8 cellular contexts compared by ENCODE assay signal in the genomic region with DNA sequence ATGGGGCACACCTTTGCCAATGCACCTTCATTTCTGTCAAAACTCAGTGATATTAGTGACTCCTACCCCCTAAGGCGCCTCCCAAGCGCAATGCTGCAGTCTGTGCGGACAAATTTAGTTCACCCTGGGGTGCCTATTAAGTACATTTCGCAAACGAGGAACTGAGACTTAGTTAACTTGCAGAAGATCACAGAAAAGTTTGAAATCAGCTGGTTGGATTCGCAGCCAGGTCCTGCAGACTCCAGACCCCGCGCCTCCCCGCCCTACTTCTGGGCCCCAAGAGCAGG. TPM values are rescaled to one million over a fixed set of nuclear protein-coding genes. Genes with fewer than 3 reads are reported as not detected.
DNase-seq lines count a peak whose midpoint lies in the region; ATAC-seq and TF ChIP-seq lines count a peak whose summit lies in the region.

No MANE protein-coding gene starts in this region.

- TF ChIP-seq CTCF in right atrium auricular region (IDR thresholded peaks at IDR 0.05), result no peak
- no peak for TF ChIP-seq CTCF in esophagus squamous epithelium (IDR thresholded peaks at IDR 0.05)

- peak overlapping the region; percentile 92 for H3K9ac ChIP-seq in rectal smooth muscle tissue (ENCODE audit: low read length)

- 6% methylated on average over 3 of the region's 9 CpGs; no CpG with 5 or more reads in 1 of the 2 donors for WGBS in esophagus squamous epithelium, 2 donors

- no peak for TF ChIP-seq POLR2A in esophagus squamous epithelium (IDR thresholded peaks at IDR 0.05)

- DNase-seq in right atrium auricular region (ENCODE audit: low spot score), result peak; percentile 62
- DNase-seq in cardiac septum (ENCODE audit: low spot score), result no peak
- DNase-seq in SIG-M5 (lab: John Stamatoyannopoulos, UW), result peak; percentile 20
- no peak for DNase-seq in esophagus squamous epithelium (lab: John Stamatoyannopoulos, UW)
- DNase-seq in NCI-H2081 (lab: John Stamatoyannopoulos, UW), result no peak
- DNase-seq in NCI-H345 (lab: John Stamatoyannopoulos, UW), result no peak

- peaks cover 31% of the 10 kb centered on the region for H3K36me3 ChIP-seq in right atrium auricular region
- H3K36me3 ChIP-seq in esophagus squamous epithelium, result peaks cover 22 to 40% (median 23%) of the 10 kb centered on the region in 3 donors
- H3K36me3 ChIP-seq in rectal smooth muscle tissue (ENCODE audit: control insufficient read depth, insufficient read depth, low read length), result peaks cover 12% of the 10 kb centered on the region

- intact Hi-C loops in cardiac septum (cut with DNase I) (loop anchor here (1.0 to 5.0 kb wide), 4 partner anchors 23 to 538 kb away; partner anchors contain the start of gene AGBL3), esophagus squamous epithelium (cut with DNase I) (loop anchor here (10.0 kb wide), 2 partner anchors 185 to 485 kb away; partner anchors contain the start of gene AGBL3)

- H3K27me3 ChIP-seq in right atrium auricular region, result no peaks in the 10 kb centered on the region
- H3K27me3 ChIP-seq in esophagus squamous epithelium, result no peaks in the 10 kb centered on the region
- H3K27me3 ChIP-seq in rectal smooth muscle tissue (ENCODE audit: control insufficient read depth, insufficient read depth, low read length), result no peaks in the 10 kb centered on the region

- H3K27ac ChIP-seq in right atrium auricular region (peak overlapping the region; percentile 97), esophagus squamous epithelium (peak overlapping the region; percentile 95 to 99 (median 97)), rectal smooth muscle tissue (ENCODE audit: low read depth, low read length) (peak overlapping the region; percentile 92)

- ATAC-seq in GM18873 (IDR thresholded peaks at IDR 0.05; ENCODE audit: low FRiP score, unreplicated experiment), result no peak

- H3K9me3 ChIP-seq in right atrium auricular region (no peaks in the 10 kb centered on the region), esophagus squamous epithelium (no peaks in the 10 kb centered on the region)

- H3K4me3 ChIP-seq in right atrium auricular region, result peak overlapping the region; percentile 78 to 86
- peak overlapping the region; percentile 72 to 95 (median 82) for H3K4me3 ChIP-seq in esophagus squamous epithelium
- peak overlapping the region; percentile 66 for H3K4me3 ChIP-seq in rectal smooth muscle tissue (ENCODE audit: low read length)

- H3K4me1 ChIP-seq in right atrium auricular region (peaks cover 0 to 61% of the 10 kb centered on the region in 2 donors), esophagus squamous epithelium (peaks cover 23 to 70% (median 52%) of the 10 kb centered on the region in 3 donors), rectal smooth muscle tissue (ENCODE audit: control insufficient read depth, insufficient read depth, low read length) (peaks cover 6% of the 10 kb centered on the region)

RNA-seq across cellular contexts. Expression of gene CYREN, which starts 0.6 kb away (rescaled TPM):
- total RNA-seq in right atrium auricular region, result 10 to 100 TPM; 25.5 to 31.4 TPM
- 24.0 TPM for total RNA-seq in cardiac septum
- 10 to 100 TPM; 19.0 to 53.8 (median 35.4) TPM for total RNA-seq in esophagus squamous epithelium

RNA-seq across cellular contexts. Expression of gene TMEM140, which starts 22.0 kb away (rescaled TPM):
- 10 to 100 TPM; 10.7 to 14.9 TPM for total RNA-seq in right atrium auricular region
- 15.2 TPM for total RNA-seq in cardiac septum
- total RNA-seq in esophagus squamous epithelium, result 1 to 10 TPM in 3 of 4 donors, under 1 TPM in 1; 0.57 to 9.5 (median 5.2) TPM

RNA-seq across cellular contexts. Expression of gene WDR91, which starts 41.4 kb away (rescaled TPM):
- total RNA-seq in right atrium auricular region (1 to 10 TPM; 3.3 to 4.5 TPM), cardiac septum (5.2 TPM), esophagus squamous epithelium (10 to 100 TPM; 19.6 to 29.0 (median 24.3) TPM)

Comparison
In these comparisons a context has a peak if more than half of its experiments do, and no peak if none do; other contexts are left out.
1. DNase-seq: peak in right atrium auricular region (single experiment) and SIG-M5 (single experiment); none in cardiac septum (single experiment), esophagus squamous epithelium (single experiment), NCI-H2081 (0 of 2) and NCI-H345 (single experiment).
2. Peak in every context shown above with its lines, with median percentiles within 50 percentile points of each other: H3K27ac ChIP-seq and H3K4me3 ChIP-seq.